8 cellular contexts compared by ENCODE assay signal in the genomic region with DNA sequence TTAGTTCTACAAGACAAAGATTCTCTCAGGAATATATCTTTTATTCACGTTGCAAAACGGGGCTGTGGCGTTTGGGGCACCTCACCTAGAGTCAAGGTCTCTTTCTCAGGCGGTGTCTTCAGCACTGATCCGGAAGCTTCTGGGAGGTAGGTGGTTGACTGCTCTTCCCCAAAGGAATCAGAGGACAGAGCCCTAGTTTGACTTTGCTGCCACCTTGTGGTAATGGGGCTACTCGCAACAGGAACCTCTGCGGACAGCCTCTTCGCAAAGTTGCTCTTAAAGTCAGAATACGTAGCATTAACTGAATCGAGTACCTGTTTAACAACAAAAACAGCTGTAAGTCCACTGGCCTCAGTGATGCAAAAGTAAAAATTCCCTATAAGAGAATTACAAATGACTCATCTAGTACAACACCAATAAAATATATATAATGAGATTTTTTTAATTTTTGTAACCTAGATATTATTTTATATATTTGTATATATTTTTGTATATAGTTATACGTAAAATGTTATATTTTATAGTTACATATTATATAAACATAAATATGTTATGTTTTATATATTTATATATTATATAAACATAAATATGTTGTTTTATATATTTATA. TPM values are rescaled to one million over a fixed set of nuclear protein-coding genes. Genes with fewer than 3 reads are reported as not detected.
A peak's percentile ranks its signal among the peaks of the same experiment; 100 is the strongest.
DNase-seq lines count a peak whose midpoint lies in the region; ATAC-seq and TF ChIP-seq lines count a peak whose summit lies in the region.

No MANE protein-coding gene starts in this region.

- no peak overlapping the region for H3K4me3 ChIP-seq in AG04450 (ENCODE audit: low read depth, low read length)

- DNase-seq in AG04450 (ENCODE audit: low read depth, low spot score) (peak; percentile 67), NCI-H460 (ENCODE audit: extremely low read depth, low read depth) (peak; percentile 87), caudate nucleus (lab: John Stamatoyannopoulos, UW) (peak in 56 of 61 donors; percentile 0 to 73 (median 34)), kidney glomerular epithelial cell (lab: John Stamatoyannopoulos, UW) (peak; percentile 87)
- DNase-seq in activated CD4-positive, CD25-positive, alpha-beta regulatory T cell (lab: John Stamatoyannopoulos, UW) = peak; percentile 44 to 63 (median 54)
- peak; percentile 82 to 83 for DNase-seq in stimulated activated CD4-positive, alpha-beta T cell treated with anti-CD3 and anti-CD28 coated beads, Interleukin-2, amount 100 ng/mL, for 24 hours

- no peaks in the 10 kb centered on the region for H3K9me3 ChIP-seq in AG04450 (ENCODE audit: control insufficient read depth, insufficient read depth, low read length)

- POLR2A ChIA-PET in AG04450 (lab: Yijun Ruan, JAX) = no interaction called here

- CTCF ChIA-PET in AG04450 (lab: Charles Lee) = interaction anchor here (0.6 to 3.8 kb wide), 22 partner anchors 10 to 903 kb away, joined by 3 to 99 read pairs (median 5); a partner anchor contains a TSS

- ATAC-seq in GM18873 (IDR thresholded peaks at IDR 0.05; ENCODE audit: low FRiP score, unreplicated experiment) = peak; percentile 77
- peak; percentile 87 for ATAC-seq in HG03378 (IDR thresholded peaks at IDR 0.05; ENCODE audit: unreplicated experiment)

- H3K27ac ChIP-seq in AG04450 (ENCODE audit: low read depth, low read length) (no peak overlapping the region), caudate nucleus (ENCODE audit: low read depth, low read length) (no peak overlapping the region)

- peak; percentile 99 for TF ChIP-seq CTCF in AG04450 (IDR thresholded peaks at IDR 0.05; ENCODE audit: low read depth, low read length)

- H3K27me3 ChIP-seq in AG04450 (ENCODE audit: control insufficient read depth, insufficient read depth, low read length) = peaks cover 12% of the 10 kb centered on the region

RNA-seq across cellular contexts. Expression of a gene that starts 13.3 kb away (rescaled TPM):
- 234 and 317 TPM in 2 replicates for polyA plus RNA-seq in AG04450 (2011; rRNA removed)
- polyA minus RNA-seq in AG04450 (2011; rRNA and poly(A)+ RNA removed) = 45.4 and 73.7 TPM in 2 replicates
- 61.1 and 65.0 TPM in 2 replicates for total RNA-seq in NCI-H460 (2014; rRNA removed; shearing (Covaris generic))
- polyA plus RNA-seq in NCI-H460 (2014; cell fraction: nucleus; rRNA removed) = 67.7 and 70.6 TPM in 2 replicates

RNA-seq across cellular contexts. Expression of a gene that starts 26.3 kb away (rescaled TPM):
- not detected in 2 replicates for polyA plus RNA-seq in AG04450 (2011; rRNA removed)
- not detected in 2 replicates for polyA minus RNA-seq in AG04450 (2011; rRNA and poly(A)+ RNA removed)
- total RNA-seq in NCI-H460 (2014; rRNA removed; shearing (Covaris generic)) = not detected in 2 replicates
- polyA plus RNA-seq in NCI-H460 (2014; cell fraction: nucleus; rRNA removed) = 0.06 TPM in 1 of 2 replicates, not detected in the other

RNA-seq across cellular contexts. Expression of a gene that starts 44.2 kb away (rescaled TPM):
- not detected in 2 replicates for polyA plus RNA-seq in AG04450 (2011; rRNA removed)
- not detected in 2 replicates for polyA minus RNA-seq in AG04450 (2011; rRNA and poly(A)+ RNA removed)
- not detected in 2 replicates for total RNA-seq in NCI-H460 (2014; rRNA removed; shearing (Covaris generic))
- not detected in 2 replicates for polyA plus RNA-seq in NCI-H460 (2014; cell fraction: nucleus; rRNA removed)

Comparison
In these comparisons a context has a peak if more than half of its experiments do, and no peak if none do; other contexts are left out.
1. DNase-seq: peak in every context shown above with its lines; median percentile 87 in NCI-H460; 87 in kidney glomerular epithelial cell; 82 in stimulated activated CD4-positive, alpha-beta T cell treated with anti-CD3 and anti-CD28 coated beads, Interleukin-2, amount 100 ng/mL, for 24 hours; 67 in AG04450; 54 in activated CD4-positive, CD25-positive, alpha-beta regulatory T cell; 34 in caudate nucleus.